Comparison of ENCODE assay signal across 1 cellular context in the genomic region with DNA sequence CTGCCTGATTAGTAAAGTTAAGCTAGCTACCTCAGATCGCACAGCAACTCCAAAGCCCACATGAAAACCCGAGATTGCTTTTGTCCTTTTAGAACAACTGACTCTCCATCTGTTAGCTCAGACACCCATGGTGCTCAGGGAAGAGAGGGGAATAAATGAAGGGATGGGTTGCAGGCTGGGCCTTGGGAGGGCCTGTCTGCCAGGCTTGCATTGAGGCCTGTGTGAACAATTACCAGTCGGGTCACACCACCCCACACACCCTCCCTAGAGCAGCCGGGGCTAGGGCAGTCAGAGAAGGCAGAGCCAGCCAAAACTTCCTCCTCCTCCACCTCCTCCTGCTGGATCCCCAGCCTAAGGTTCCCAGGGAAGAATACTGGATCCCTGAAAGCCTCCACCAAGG.
TF ChIP-seq lines count a peak whose summit lies in the region.

No MANE protein-coding gene starts in this region.

TF ChIP-seq in H1, 55 proteins besides CTCF, POLR2A, EP300 and RAD21:
- TF ChIP-seq TEAD4 (IDR thresholded peaks at IDR 0.05; ENCODE audit: low read depth, low read length): no peak
- no peak for TF ChIP-seq TCF12 (IDR thresholded peaks at IDR 0.05; ENCODE audit: low read depth, low read length)
- TF ChIP-seq SUZ12 (IDR thresholded peaks at IDR 0.05; ENCODE audit: low read length): no peak
- TF ChIP-seq SIRT6 (IDR thresholded peaks at IDR 0.05; ENCODE audit: low read length): no peak
- TF ChIP-seq, protein P1, sequence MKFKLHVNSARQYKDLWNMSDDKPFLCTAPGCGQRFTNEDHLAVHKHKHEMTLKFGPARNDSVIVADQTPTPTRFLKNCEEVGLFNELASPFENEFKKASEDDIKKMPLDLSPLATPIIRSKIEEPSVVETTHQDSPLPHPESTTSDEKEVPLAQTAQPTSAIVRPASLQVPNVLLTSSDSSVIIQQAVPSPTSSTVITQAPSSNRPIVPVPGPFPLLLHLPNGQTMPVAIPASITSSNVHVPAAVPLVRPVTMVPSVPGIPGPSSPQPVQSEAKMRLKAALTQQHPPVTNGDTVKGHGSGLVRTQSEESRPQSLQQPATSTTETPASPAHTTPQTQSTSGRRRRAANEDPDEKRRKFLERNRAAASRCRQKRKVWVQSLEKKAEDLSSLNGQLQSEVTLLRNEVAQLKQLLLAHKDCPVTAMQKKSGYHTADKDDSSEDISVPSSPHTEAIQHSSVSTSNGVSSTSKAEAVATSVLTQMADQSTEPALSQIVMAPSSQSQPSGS (IDR thresholded peaks at IDR 0.05; ENCODE audit: low read length): no peak
- no peak for TF ChIP-seq GTF2F1 (IDR thresholded peaks at IDR 0.05; ENCODE audit: borderline replicate concordance, low read depth, low read length)
- TF ChIP-seq TBP (IDR thresholded peaks at IDR 0.05; ENCODE audit: low read depth, low read length): no peak
- TF ChIP-seq, protein P2, sequence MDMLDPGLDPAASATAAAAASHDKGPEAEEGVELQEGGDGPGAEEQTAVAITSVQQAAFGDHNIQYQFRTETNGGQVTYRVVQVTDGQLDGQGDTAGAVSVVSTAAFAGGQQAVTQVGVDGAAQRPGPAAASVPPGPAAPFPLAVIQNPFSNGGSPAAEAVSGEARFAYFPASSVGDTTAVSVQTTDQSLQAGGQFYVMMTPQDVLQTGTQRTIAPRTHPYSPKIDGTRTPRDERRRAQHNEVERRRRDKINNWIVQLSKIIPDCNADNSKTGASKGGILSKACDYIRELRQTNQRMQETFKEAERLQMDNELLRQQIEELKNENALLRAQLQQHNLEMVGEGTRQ (IDR thresholded peaks at IDR 0.05; ENCODE audit: low read length): no peak
- TF ChIP-seq SAP30 (IDR thresholded peaks at IDR 0.05; ENCODE audit: insufficient read depth, insufficient replicate concordance, low read length): no peak
- TF ChIP-seq, protein P3, sequence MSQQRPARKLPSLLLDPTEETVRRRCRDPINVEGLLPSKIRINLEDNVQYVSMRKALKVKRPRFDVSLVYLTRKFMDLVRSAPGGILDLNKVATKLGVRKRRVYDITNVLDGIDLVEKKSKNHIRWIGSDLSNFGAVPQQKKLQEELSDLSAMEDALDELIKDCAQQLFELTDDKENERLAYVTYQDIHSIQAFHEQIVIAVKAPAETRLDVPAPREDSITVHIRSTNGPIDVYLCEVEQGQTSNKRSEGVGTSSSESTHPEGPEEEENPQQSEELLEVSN (IDR thresholded peaks at IDR 0.05): no peak
- no peak for TF ChIP-seq TAF1 (IDR thresholded peaks at IDR 0.05; ENCODE audit: low read depth, low read length)
- no peak for TF ChIP-seq CHD2 (IDR thresholded peaks at IDR 0.05; ENCODE audit: low read length)
- no peak for TF ChIP-seq SP4 (IDR thresholded peaks at IDR 0.05; ENCODE audit: low read length)
- TF ChIP-seq HDAC2 (IDR thresholded peaks at IDR 0.05; ENCODE audit: borderline replicate concordance in 1 of 2, low read depth in 2 of 2, low read length in 2 of 2): no peak
- no peak for TF ChIP-seq SIX5 (IDR thresholded peaks at IDR 0.05; ENCODE audit: low read depth, low read length)
- TF ChIP-seq RNF2 (IDR thresholded peaks at IDR 0.05; ENCODE audit: borderline replicate concordance, low read depth, low read length, missing control alignments, poor library complexity, severe bottlenecking): no peak
